ENCODE assay signal across 15 cellular contexts in genomic region chr20:57891067-57891466, GRCh38.
DNase-seq lines count a peak whose midpoint lies in the region; ATAC-seq and TF ChIP-seq lines count a peak whose summit lies in the region.
"Had no signal": no experiment of that assay in that cellular context is flagged by ENCODE, and none has a peak within 500 bp of the region (broad histone marks: within the 10 kb centered on the region; RNA-seq: fewer than 3 reads in every experiment).

No MANE protein-coding gene starts in this region.

- no peak overlapping the region for H3K23ac ChIP-seq in neuronal stem cell (ENCODE audit: low read depth, low read length, poor library complexity)

- no peaks in the 10 kb centered on the region for H3K79me1 ChIP-seq in neuronal stem cell (ENCODE audit: low read depth, low read length)

- H2BK5ac ChIP-seq in neuronal stem cell (ENCODE audit: low read length) = no peak overlapping the region

- H3K27ac ChIP-seq in RWPE2 (ENCODE audit: poor library complexity, severe bottlenecking) (no peak overlapping the region), neuronal stem cell (replicated peaks; ENCODE audit: low read length) (no peak overlapping the region)
- H3K27ac ChIP-seq: 22Rv1, BLaER1, HL-60 had no signal

- no peak overlapping the region for H2BK120ac ChIP-seq in neuronal stem cell (ENCODE audit: low read depth, low read length)

- peaks cover 3% of the 10 kb centered on the region for H3K9me3 ChIP-seq in RWPE2 (ENCODE audit: severe bottlenecking)
- H3K9me3 ChIP-seq in neuronal stem cell (replicated peaks in 1 of 2; ENCODE audit: control insufficient read depth in 2 of 2, insufficient read depth in 1 of 2, low read depth in 1 of 2, low read length in 2 of 2) = no peaks in the 10 kb centered on the region

- H4K8ac ChIP-seq in neuronal stem cell (ENCODE audit: low read depth, low read length) = no peak overlapping the region

- no peak overlapping the region for H3K18ac ChIP-seq in neuronal stem cell (ENCODE audit: low read length)

- DNase-seq in DMS 273 (lab: John Stamatoyannopoulos, UW; ENCODE audit: unreplicated experiment) (peak; percentile 7), DMS 273 treated with DMSO at 0.1 percent for 48 hours (lab: John Stamatoyannopoulos, UW) (no peak), cardiac septum (ENCODE audit: low spot score) (peak; percentile 72), Right ventricle myocardium superior (no peak), RWPE2 (ENCODE audit: low spot score) (peak; percentile 76), neuronal stem cell (ENCODE audit: low spot score) (no peak), left lobe of liver (ENCODE audit: low spot score) (no peak), NK-92 (lab: John Stamatoyannopoulos, UW; ENCODE audit: unreplicated experiment) (no peak)
- DNase-seq: CD8-positive, alpha-beta memory T cell; DMS79 had no signal

- no peak overlapping the region for H3K4me2 ChIP-seq in neuronal stem cell (ENCODE audit: insufficient read depth, low read length, poor library complexity, severe bottlenecking)
- H3K4me2 ChIP-seq: BLaER1 had no signal

- H3K27me3 ChIP-seq in RWPE2 (ENCODE audit: insufficient read depth, poor library complexity, severe bottlenecking) = no peaks in the 10 kb centered on the region
- no peaks in the 10 kb centered on the region for H3K27me3 ChIP-seq in neuronal stem cell (ENCODE audit: control insufficient read depth in 3 of 3, insufficient read depth in 3 of 3, low read depth in 1 of 3, low read length in 3 of 3)
- H3K27me3 ChIP-seq: BLaER1 had no signal

- no peak overlapping the region for H3K14ac ChIP-seq in neuronal stem cell (ENCODE audit: low read length)

- H4K91ac ChIP-seq in neuronal stem cell (ENCODE audit: low read depth, low read length, poor library complexity) = no peak overlapping the region

- H2AK5ac ChIP-seq in neuronal stem cell (ENCODE audit: low read depth, low read length) = no peak overlapping the region

- H3K4me1 ChIP-seq in RWPE2 (ENCODE audit: insufficient read depth, poor library complexity, severe bottlenecking) (no peaks in the 10 kb centered on the region), neuronal stem cell (ENCODE audit: control insufficient read depth in 2 of 2, insufficient read depth in 1 of 2, low read depth in 1 of 2, low read length in 2 of 2) (peaks cover 0 to 6% of the 10 kb centered on the region in 2 donors)

- no peak overlapping the region for H3K9ac ChIP-seq in neuronal stem cell (ENCODE audit: low read depth, low read length, poor library complexity)
- H3K9ac ChIP-seq: BLaER1 had no signal

- H3K36me3 ChIP-seq in RWPE2 (ENCODE audit: low read depth) = no peaks in the 10 kb centered on the region
- no peaks in the 10 kb centered on the region for H3K36me3 ChIP-seq in neuronal stem cell (replicated peaks in 1 of 2; ENCODE audit: control insufficient read depth in 2 of 2, insufficient read depth in 2 of 2, low read length in 2 of 2)
- H3K36me3 ChIP-seq: BLaER1 had no signal

- no CpG with 5 or more reads among the region's 5 CpGs for WGBS in neuronal stem cell (ENCODE audit: extremely low coverage in 2 of 2, insufficient read length in 2 of 2, insufficient replicate concordance in 1 of 2), 2 donors

- H3K4ac ChIP-seq in neuronal stem cell (ENCODE audit: low read length) = peak overlapping the region; percentile 8

- intact Hi-C loops in cardiac septum (cut with DNase I) = no loop called here
- intact Hi-C loops in Right ventricle myocardium superior (cut with DNase I) = no loop called here

- no peak for TF ChIP-seq CTCF in RWPE2 (IDR thresholded peaks at IDR 0.05; ENCODE audit: poor library complexity, severe bottlenecking)

- no peak overlapping the region for H2BK12ac ChIP-seq in neuronal stem cell (ENCODE audit: low read length)

- H3K4me3 ChIP-seq in RWPE2 (ENCODE audit: severe bottlenecking) (no peak overlapping the region), neuronal stem cell (ENCODE audit: low read length in 2 of 2) (no peak overlapping the region)
- H3K4me3 ChIP-seq: BLaER1, GM12878 had no signal

- H2AFZ ChIP-seq in neuronal stem cell (ENCODE audit: low read length) = no peak overlapping the region

- ATAC-seq in Right ventricle myocardium superior (ENCODE audit: poor library complexity) (no peak), RWPE2 (ENCODE audit: low read depth) (no peak), left lobe of liver (no peak)
- ATAC-seq: GM12878, HCT116 had no signal

- no peak overlapping the region for H2BK15ac ChIP-seq in neuronal stem cell (ENCODE audit: low read length)

Comparison
In these comparisons a context has a peak if more than half of its experiments do, and no peak if none do; other contexts are left out.
1. DNase-seq: peak in DMS 273 (single experiment), cardiac septum (single experiment) and RWPE2 (single experiment); none in DMS 273 treated with DMSO at 0.1 percent for 48 hours (single experiment), Right ventricle myocardium superior (single experiment), neuronal stem cell (single experiment), left lobe of liver (single experiment) and NK-92 (single experiment).